ENCODE assay signal across 33 cellular contexts in the genomic region with DNA sequence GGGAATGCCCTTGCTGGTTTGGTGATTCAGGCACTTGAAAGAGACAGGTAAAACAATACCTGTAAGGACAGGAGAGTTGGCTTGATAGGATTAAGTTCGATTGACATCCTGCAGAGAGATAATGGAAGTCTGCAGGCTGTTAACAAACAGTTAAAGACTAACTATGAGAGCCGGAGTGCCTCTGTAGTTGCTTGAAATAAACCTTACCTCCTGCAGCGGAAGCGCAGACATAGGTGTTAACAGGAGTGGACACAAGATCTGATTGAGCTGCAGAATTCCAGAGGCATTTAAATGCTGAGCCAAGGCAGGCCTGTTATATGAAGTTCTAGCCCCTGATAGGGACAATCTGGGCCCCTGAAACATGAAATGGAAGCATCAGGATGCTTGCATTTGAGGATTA.
"Had no signal": no experiment of that assay in that cellular context is flagged by ENCODE, and none has a peak within 500 bp of the region (broad histone marks: within the 10 kb centered on the region; RNA-seq: fewer than 3 reads in every experiment).

No MANE protein-coding gene starts in this region.

- H3K4me1 ChIP-seq: adrenal gland, body of pancreas, breast epithelium had no signal

- H3K4me3 ChIP-seq: adrenal gland, body of pancreas, breast epithelium had no signal

- H3K27me3 Mint-ChIP-seq: activated B cell treated with CpG ODN at 0.5 μM for 24 hours; activated CD4-positive, alpha-beta memory T cell treated with anti-CD3 and anti-CD28 coated beads for 36 hours; activated CD4-positive, alpha-beta T cell treated with anti-CD3 and anti-CD28 coated beads, Interleukin-2, amount 10 ng/mL, durations not matched to agents 24 days and 14 days; activated CD8-positive, alpha-beta T cell treated with anti-CD3 and anti-CD28 coated beads for 36 hours; activated naive CD8-positive, alpha-beta T cell treated with anti-CD3 and anti-CD28 coated beads for 36 hours; activated T-helper 17 cell treated with anti-CD3 and anti-CD28 coated beads, Interleukin-2, amount 50 U/mL, for 72 hours; T-helper 17 cell had no signal

- H3K9me3 Mint-ChIP-seq: activated B cell treated with CpG ODN at 0.5 μM for 24 hours; activated CD4-positive, alpha-beta memory T cell treated with anti-CD3 and anti-CD28 coated beads for 36 hours; activated CD4-positive, alpha-beta T cell treated with anti-CD3 and anti-CD28 coated beads, Interleukin-2, amount 10 ng/mL, durations not matched to agents 24 days and 14 days; activated CD8-positive, alpha-beta T cell treated with anti-CD3 and anti-CD28 coated beads for 36 hours; activated naive CD4-positive, alpha-beta T cell treated with anti-CD3 and anti-CD28 coated beads for 36 hours; activated naive CD4-positive, alpha-beta T cell treated with anti-CD3 and anti-CD28 coated beads, Interleukin-2, amount 50 U/mL, for 72 hours; activated naive CD8-positive, alpha-beta T cell treated with anti-CD3 and anti-CD28 coated beads for 36 hours; activated T-cell treated with anti-CD3 and anti-CD28 coated beads, Interleukin-2, amount 50 U/mL, for 4 hours; activated T-helper 1 cell treated with anti-CD3 and anti-CD28 coated beads, Interleukin-12 subunit alpha, Interleukin-12 subunit beta, Interleukin-2, Interleukin-4 antibody, amounts not matched to agents 30 ng/mL and 10 ng/mL and 1 ng/mL, durations not matched to agents 14 hours and 24 hours and 36 hours; activated T-helper 17 cell treated with anti-CD3 and anti-CD28 coated beads, Interleukin-2, amount 50 U/mL, for 72 hours had no signal

- H3K36me3 Mint-ChIP-seq: activated CD4-positive, alpha-beta memory T cell treated with anti-CD3 and anti-CD28 coated beads for 36 hours; activated naive CD4-positive, alpha-beta T cell treated with anti-CD3 and anti-CD28 coated beads, Interleukin-2, amount 50 U/mL, for 72 hours; activated naive CD8-positive, alpha-beta T cell treated with anti-CD3 and anti-CD28 coated beads for 36 hours; T-cell had no signal

- H3K27me3 ChIP-seq: body of pancreas, brain microvascular endothelial cell had no signal

- H3K9me3 ChIP-seq: adrenal gland, body of pancreas, breast epithelium had no signal

- H3K27ac Mint-ChIP-seq: activated B cell treated with CpG ODN at 0.5 μM for 24 hours; activated CD4-positive, alpha-beta memory T cell treated with anti-CD3 and anti-CD28 coated beads for 36 hours; activated CD4-positive, alpha-beta T cell treated with anti-CD3 and anti-CD28 coated beads, Interleukin-2, amount 10 ng/mL, durations not matched to agents 24 days and 14 days; activated CD8-positive, alpha-beta T cell treated with anti-CD3 and anti-CD28 coated beads for 36 hours; activated naive CD4-positive, alpha-beta T cell treated with anti-CD3 and anti-CD28 coated beads for 36 hours; activated naive CD4-positive, alpha-beta T cell treated with anti-CD3 and anti-CD28 coated beads, Interleukin-2, amount 50 U/mL, for 72 hours; activated naive CD8-positive, alpha-beta T cell treated with anti-CD3 and anti-CD28 coated beads for 36 hours; activated T-cell treated with anti-CD3 and anti-CD28 coated beads, Interleukin-2, amount 50 U/mL, for 72 hours; activated T-helper 1 cell treated with anti-CD3 and anti-CD28 coated beads, Interleukin-12 subunit alpha, Interleukin-12 subunit beta, Interleukin-2, Interleukin-4 antibody, amounts not matched to agents 30 ng/mL and 10 ng/mL and 1 ng/mL, durations not matched to agents 14 hours and 24 hours and 36 hours; activated T-helper 17 cell treated with anti-CD3 and anti-CD28 coated beads, Interleukin-2, amount 50 U/mL, for 72 hours; T-cell; T-helper 17 cell had no signal

- H3K4me3 Mint-ChIP-seq: activated B cell treated with CpG ODN at 0.5 μM for 24 hours; activated CD4-positive, alpha-beta memory T cell treated with anti-CD3 and anti-CD28 coated beads for 36 hours; activated CD4-positive, alpha-beta T cell treated with anti-CD3 and anti-CD28 coated beads, Interleukin-2, amount 10 ng/mL, durations not matched to agents 24 days and 14 days; activated CD8-positive, alpha-beta T cell treated with anti-CD3 and anti-CD28 coated beads for 36 hours; activated naive CD4-positive, alpha-beta T cell treated with anti-CD3 and anti-CD28 coated beads for 36 hours; activated naive CD8-positive, alpha-beta T cell treated with anti-CD3 and anti-CD28 coated beads for 36 hours; activated T-cell treated with anti-CD3 and anti-CD28 coated beads, Interleukin-2, amount 50 U/mL, for 4 hours; activated T-cell treated with anti-CD3 and anti-CD28 coated beads, Interleukin-2, amount 50 U/mL, for 72 hours; activated T-helper 1 cell treated with anti-CD3 and anti-CD28 coated beads, Interleukin-12 subunit alpha, Interleukin-12 subunit beta, Interleukin-2, Interleukin-4 antibody, amounts not matched to agents 30 ng/mL and 10 ng/mL and 1 ng/mL, durations not matched to agents 14 hours and 24 hours and 36 hours; activated T-helper 17 cell treated with anti-CD3 and anti-CD28 coated beads, Interleukin-2, amount 50 U/mL, for 72 hours; T-cell; T-helper 17 cell had no signal

- DNase-seq: activated B cell treated with CpG ODN at 0.5 μM for 24 hours; activated CD4-positive, alpha-beta memory T cell treated with anti-CD3 and anti-CD28 coated beads for 36 hours; activated CD4-positive, alpha-beta T cell treated with anti-CD3 and anti-CD28 coated beads for 4 hours; activated CD4-positive, alpha-beta T cell treated with anti-CD3 and anti-CD28 coated beads, Interleukin-2, amount 10 ng/mL, durations not matched to agents 24 days and 14 days; activated CD4-positive, alpha-beta T cell treated with anti-CD3 and anti-CD28 coated beads, Interleukin-2, amount 50 U/mL, for 1 hour; activated CD4-positive, alpha-beta T cell treated with anti-CD3 and anti-CD28 coated beads, Interleukin-2, amount 50 U/mL, for 4 hours; activated CD4-positive, CD25-positive, alpha-beta regulatory T cell treated with anti-CD3 and anti-CD28 coated beads, Interleukin-2, amount 50 U/mL, for 72 hours; activated CD8-positive, alpha-beta memory T cell treated with anti-CD3 and anti-CD28 coated beads, Interleukin-2, amount 50 U/mL, for 4 hours; activated CD8-positive, alpha-beta T cell treated with anti-CD3 and anti-CD28 coated beads for 36 hours; activated effector memory CD4-positive, alpha-beta T cell treated with anti-CD3 and anti-CD28 coated beads, Interleukin-2, amount 50 U/mL, for 16 hours; activated gamma-delta T cell treated with Interleukin-2 at 50 U/mL for 16 hours; activated naive CD4-positive, alpha-beta T cell; activated naive CD4-positive, alpha-beta T cell treated with anti-CD3 and anti-CD28 coated beads for 36 hours; activated naive CD4-positive, alpha-beta T cell treated with anti-CD3 and anti-CD28 coated beads, Interleukin-2, amount 50 U/mL, for 16 hours; activated naive CD8-positive, alpha-beta T cell treated with anti-CD3 and anti-CD28 coated beads for 36 hours; activated T-cell treated with anti-CD3 and anti-CD28 coated beads for 4 hours; activated T-cell treated with anti-CD3 and anti-CD28 coated beads, Interleukin-2, amount 50 U/mL, for 1 hour; activated T-cell treated with anti-CD3 and anti-CD28 coated beads, Interleukin-2, amount 50 U/mL, for 4 hours; activated T-cell treated with anti-CD3 and anti-CD28 coated beads, Interleukin-2, amount 50 U/mL, for 72 hours; adrenal gland; amniotic stem cell; aorta; body of pancreas; brain microvascular endothelial cell; central memory CD4-positive, alpha-beta T cell; T-cell; T-helper 17 cell; T-helper 9 cell had no signal

- H3K4me1 Mint-ChIP-seq: activated B cell treated with CpG ODN at 0.5 μM for 24 hours; activated CD4-positive, alpha-beta T cell treated with anti-CD3 and anti-CD28 coated beads, Interleukin-2, amount 10 ng/mL, durations not matched to agents 24 days and 14 days; activated naive CD8-positive, alpha-beta T cell treated with anti-CD3 and anti-CD28 coated beads for 36 hours; activated T-helper 17 cell treated with anti-CD3 and anti-CD28 coated beads, Interleukin-2, amount 50 U/mL, for 72 hours; T-cell; T-helper 17 cell had no signal

- H3K27ac ChIP-seq: adrenal gland, body of pancreas, brain microvascular endothelial cell, breast epithelium, VCaP had no signal

- H3K36me3 ChIP-seq: adrenal gland, brain microvascular endothelial cell, breast epithelium had no signal
